ENCODE assay signal across 19 cellular contexts in genomic region chr14:97178781-97179180, GRCh38.
A peak's percentile ranks its signal among the peaks of the same experiment; 100 is the strongest.
DNase-seq lines count a peak whose midpoint lies in the region; ATAC-seq and TF ChIP-seq lines count a peak whose summit lies in the region.
"Had no signal": no experiment of that assay in that cellular context is flagged by ENCODE, and none has a peak within 500 bp of the region (broad histone marks: within the 10 kb centered on the region; RNA-seq: fewer than 3 reads in every experiment).

No MANE protein-coding gene starts in this region.

- no peak overlapping the region for H3K4me3 Mint-ChIP-seq in activated T-cell treated with anti-CD3 and anti-CD28 coated beads, Interleukin-2, amount 50 U/mL, for 4 hours
- no peak overlapping the region for H3K4me3 Mint-ChIP-seq in naive B cell
- H3K4me3 Mint-ChIP-seq: CD8-positive, alpha-beta T cell; WTC11 had no signal

- H3K27ac Mint-ChIP-seq in naive B cell: peak overlapping the region in 5 of 6 donors; percentile 47 to 98 (median 86)
- H3K27ac Mint-ChIP-seq: CD8-positive, alpha-beta T cell; WTC11 had no signal

- no peak for DNase-seq in activated T-cell treated with anti-CD3 and anti-CD28 coated beads, Interleukin-2, amount 50 U/mL, for 4 hours
- DNase-seq in activated T-cell treated with anti-CD3 and anti-CD28 coated beads for 4 hours (no peak), HT1080 (ENCODE audit: low read depth) (peak; percentile 87), naive B cell (no peak), HEK293T (ENCODE audit: extremely low spot score) (no peak), NCI-H2107 (lab: John Stamatoyannopoulos, UW) (no peak)
- DNase-seq in activated T-cell treated with anti-CD3 and anti-CD28 coated beads, Interleukin-2, amount 50 U/mL, for 48 hours: peak; percentile 25 to 28
- DNase-seq: ACHN; CD8-positive, alpha-beta T cell; DMS79; dorsolateral prefrontal cortex; glutamatergic neuron; left ventricle myocardium superior; NCI-H1105; nucleus accumbens; stimulated activated naive CD4-positive, alpha-beta T cell; transverse colon had no signal

- no peaks in the 10 kb centered on the region for H3K9me3 Mint-ChIP-seq in activated T-cell treated with anti-CD3 and anti-CD28 coated beads, Interleukin-2, amount 50 U/mL, for 4 hours
- H3K9me3 Mint-ChIP-seq in naive B cell: peaks cover 0 to 6% (median 2%) of the 10 kb centered on the region in 7 donors
- H3K9me3 Mint-ChIP-seq: CD8-positive, alpha-beta T cell had no signal

- no peaks in the 10 kb centered on the region for H3K27me3 Mint-ChIP-seq in activated T-cell treated with anti-CD3 and anti-CD28 coated beads, Interleukin-2, amount 50 U/mL, for 4 hours (ENCODE audit: low read depth)
- peaks cover 5 to 10% (median 8%) of the 10 kb centered on the region in 3 donors for H3K27me3 Mint-ChIP-seq in naive B cell

- POLR2A ChIA-PET in HEK293T (lab: Yijun Ruan, JAX): no interaction called here

- H3K4me1 Mint-ChIP-seq in activated T-cell treated with anti-CD3 and anti-CD28 coated beads, Interleukin-2, amount 50 U/mL, for 4 hours (ENCODE audit: low read depth): peaks cover 30% of the 10 kb centered on the region
- peaks cover 16 to 30% (median 27%) of the 10 kb centered on the region in 3 donors for H3K4me1 Mint-ChIP-seq in naive B cell
- H3K4me1 Mint-ChIP-seq: WTC11 had no signal

- CTCF ChIA-PET in HEK293T (lab: Yijun Ruan, JAX): no interaction called here

- ATAC-seq in activated T-cell treated with anti-CD3 and anti-CD28 coated beads, Interleukin-2, amount 50 U/mL, for 4 hours: peak; percentile 61 to 73
- ATAC-seq in naive B cell (ENCODE audit: low read depth in 2 of 2) (no peak), GM19324 (IDR thresholded peaks at IDR 0.05; ENCODE audit: low FRiP score, unreplicated experiment) (no peak)
- ATAC-seq: left ventricle myocardium superior, WTC11 had no signal

- H3K36me3 Mint-ChIP-seq in activated T-cell treated with anti-CD3 and anti-CD28 coated beads, Interleukin-2, amount 50 U/mL, for 4 hours (ENCODE audit: insufficient read depth): no peaks in the 10 kb centered on the region
- no peaks in the 10 kb centered on the region for H3K36me3 Mint-ChIP-seq in naive B cell
- H3K36me3 Mint-ChIP-seq: CD8-positive, alpha-beta T cell had no signal

TF ChIP-seq in HEK293T, 16 proteins besides CTCF, POLR2A, EP300 and RAD21:
- TF ChIP-seq TARDBP (IDR thresholded peaks at IDR 0.05): no peak
- TF ChIP-seq NFRKB (IDR thresholded peaks at IDR 0.05): no peak
- no peak for TF ChIP-seq ARNT (IDR thresholded peaks at IDR 0.05)
- TF ChIP-seq FOXA1 (IDR thresholded peaks at IDR 0.05): no peak
- no peak for TF ChIP-seq HDGF (IDR thresholded peaks at IDR 0.05; ENCODE audit: borderline replicate concordance)
- no peak for TF ChIP-seq FOXM1 (IDR thresholded peaks at IDR 0.05; ENCODE audit: borderline replicate concordance)
- TF ChIP-seq CTBP1 (IDR thresholded peaks at IDR 0.05; ENCODE audit: borderline replicate concordance): no peak
- no peak for TF ChIP-seq ELF4 (IDR thresholded peaks at IDR 0.05)
- no peak for TF ChIP-seq SUZ12 (IDR thresholded peaks at IDR 0.05)
- TF ChIP-seq LEF1 (IDR thresholded peaks at IDR 0.05; ENCODE audit: borderline replicate concordance): no peak
- no peak for TF ChIP-seq L3MBTL2 (conservative IDR thresholded peaks at IDR 0.05)
- no peak for TF ChIP-seq BHLHE40 (IDR thresholded peaks at IDR 0.05; ENCODE audit: borderline replicate concordance)
- no peak for TF ChIP-seq PKNOX1 (IDR thresholded peaks at IDR 0.05)
- no peak for TF ChIP-seq FOXK2 (IDR thresholded peaks at IDR 0.05)

Comparison
In these comparisons a context has a peak if more than half of its experiments do, and no peak if none do; other contexts are left out.
1. DNase-seq: peak in HT1080 (single experiment) and activated T-cell treated with anti-CD3 and anti-CD28 coated beads, Interleukin-2, amount 50 U/mL, for 48 hours (2 of 2); none in activated T-cell treated with anti-CD3 and anti-CD28 coated beads, Interleukin-2, amount 50 U/mL, for 4 hours (single experiment), activated T-cell treated with anti-CD3 and anti-CD28 coated beads for 4 hours (single experiment), naive B cell (single experiment), HEK293T (single experiment) and NCI-H2107 (single experiment).
2. ATAC-seq: peak in activated T-cell treated with anti-CD3 and anti-CD28 coated beads, Interleukin-2, amount 50 U/mL, for 4 hours (2 of 2); none in naive B cell (0 of 2) and GM19324 (single experiment).